Comparison of ENCODE assay signal across 35 cellular contexts in genomic region chr7:106606120-106606519, GRCh38. TPM values are rescaled to one million over a fixed set of nuclear protein-coding genes. Genes with fewer than 3 reads are reported as not detected.
DNase-seq lines count a peak whose midpoint lies in the region; ATAC-seq, FAIRE-seq and TF ChIP-seq lines count a peak whose summit lies in the region.
"Had no signal": no experiment of that assay in that cellular context is flagged by ENCODE, and none has a peak within 500 bp of the region (broad histone marks: within the 10 kb centered on the region; RNA-seq: fewer than 3 reads in every experiment).

No MANE protein-coding gene starts in this region.

- H3K27me3 ChIP-seq in HepG2 (ENCODE audit: control insufficient read depth in 1 of 2, insufficient read depth in 2 of 2, low read length in 2 of 2) = no peaks in the 10 kb centered on the region; a peak in 1 of 5 replicates
- no peaks in the 10 kb centered on the region for H3K27me3 ChIP-seq in right lobe of liver
- H3K27me3 ChIP-seq in IMR-90 (ENCODE audit: control insufficient read depth, insufficient read depth, low read length) = no peaks in the 10 kb centered on the region
- H3K27me3 ChIP-seq in K562 (ENCODE audit: control insufficient read depth in 2 of 2, insufficient read depth in 2 of 2, low read length in 2 of 2) = no peaks in the 10 kb centered on the region
- H3K27me3 ChIP-seq in thymus (ENCODE audit: control insufficient read depth, insufficient read depth) = no peaks in the 10 kb centered on the region
- no peaks in the 10 kb centered on the region for H3K27me3 ChIP-seq in esophagus muscularis mucosa
- H3K27me3 ChIP-seq in Karpas-422 (ENCODE audit: low read length) = no peaks in the 10 kb centered on the region
- H3K27me3 ChIP-seq: BE2C; BLaER1; BLaER1 treated with 17β-estradiol and CSF1 and Interleukin-3, amounts not matched to agents 10 nM and 100 nM had no signal

- H2BK20ac ChIP-seq in IMR-90 (ENCODE audit: low read depth, low read length) = no peak overlapping the region

- H3K9me1 ChIP-seq in IMR-90 (ENCODE audit: insufficient read depth, low read length) (peaks cover 12% of the 10 kb centered on the region; the same call in 1 of the 2 replicates), K562 (ENCODE audit: control insufficient read depth, insufficient read depth, low read length) (no peaks in the 10 kb centered on the region)

- H2AK9ac ChIP-seq in IMR-90 (replicated peaks; ENCODE audit: low read depth, low read length, poor library complexity) = no peak overlapping the region

- H3K27ac ChIP-seq in HepG2 (ENCODE audit: extremely low read length, insufficient read depth, low read length) = no peak overlapping the region
- no peak overlapping the region for H3K27ac ChIP-seq in right lobe of liver
- H3K27ac ChIP-seq in IMR-90 (ENCODE audit: insufficient read depth, low read length) = no peak overlapping the region
- H3K27ac ChIP-seq in K562 (ENCODE audit: extremely low read depth, low read depth, low read length) = no peak overlapping the region
- H3K27ac ChIP-seq in thymus (ENCODE audit: low read depth) = peak overlapping the region; percentile 1
- no peak overlapping the region for H3K27ac ChIP-seq in esophagus muscularis mucosa (replicated peaks in 1 of 4)
- H3K27ac ChIP-seq in Karpas-422 (ENCODE audit: low read length) = no peak overlapping the region
- H3K27ac ChIP-seq: 22Rv1; A549; BLaER1; BLaER1 treated with 17β-estradiol and CSF1 and Interleukin-3, amounts not matched to agents 10 nM and 100 nM; C4-2B had no signal

- in situ Hi-C loops in HepG2 (cut with HindIII; ENCODE audit: extremely low pct_ligation_motif_present, low pct_unique_long_range_greater_than_20kb) = no loop called here
- in situ Hi-C loops in IMR-90 (cut with MboI; ENCODE audit: low sequenced_read_pairs) = no loop called here
- in situ Hi-C loops in K562 (cut with MboI) = no loop called here

- H3K4ac ChIP-seq in IMR-90 (ENCODE audit: low read depth, low read length) = no peak overlapping the region

- no peak overlapping the region; a peak in 1 of 4 replicates for H4K8ac ChIP-seq in IMR-90 (ENCODE audit: low read depth in 2 of 2, low read length in 2 of 2)

- H3K18ac ChIP-seq in IMR-90 (ENCODE audit: low read depth, low read length) = no peak overlapping the region

- H3K4me1 ChIP-seq in HepG2 (ENCODE audit: insufficient read depth, low read length) = no peaks in the 10 kb centered on the region
- peaks cover 0 to 4% (median 0%) of the 10 kb centered on the region in 4 donors for H3K4me1 ChIP-seq in right lobe of liver
- peaks cover 11% of the 10 kb centered on the region for H3K4me1 ChIP-seq in IMR-90 (ENCODE audit: control insufficient read depth, insufficient read depth, low read length)
- peaks cover 6 to 45% of the 10 kb centered on the region in 2 experiments for H3K4me1 ChIP-seq in K562 (replicated peaks in 1 of 2; ENCODE audit: control insufficient read depth in 2 of 2, insufficient read depth in 2 of 2, low read length in 2 of 2)
- H3K4me1 ChIP-seq in thymus (ENCODE audit: control insufficient read depth, insufficient read depth, low read length) = peaks cover 35% of the 10 kb centered on the region
- no peaks in the 10 kb centered on the region for H3K4me1 ChIP-seq in esophagus muscularis mucosa
- no peaks in the 10 kb centered on the region for H3K4me1 ChIP-seq in Karpas-422 (ENCODE audit: low read length)
- H3K4me1 ChIP-seq: A549, BLaER1, Caco-2 had no signal

- H4K20me1 ChIP-seq in HepG2 (ENCODE audit: insufficient read depth, low read length) (no peaks in the 10 kb centered on the region), IMR-90 (ENCODE audit: insufficient read depth, low read length) (no peaks in the 10 kb centered on the region), K562 (replicated peaks; ENCODE audit: control insufficient read depth, insufficient read depth, low read length) (no peaks in the 10 kb centered on the region), Karpas-422 (ENCODE audit: insufficient read depth, low read depth, low read length) (no peaks in the 10 kb centered on the region)
- H4K20me1 ChIP-seq: BLaER1; BLaER1 treated with 17β-estradiol and CSF1 and Interleukin-3, amounts not matched to agents 10 nM and 100 nM had no signal

- no peak overlapping the region for H3K23ac ChIP-seq in IMR-90 (ENCODE audit: low read depth, low read length)

- no peak for ATAC-seq in HepG2
- ATAC-seq in right lobe of liver = no peak
- ATAC-seq in IMR-90 (ENCODE audit: low read depth) = no peak
- no peak for ATAC-seq in K562
- ATAC-seq: A549; CD8-positive, alpha-beta T cell had no signal

- TF ChIP-seq RAD21 in HepG2 (CRISPR knock-in tag; IDR thresholded peaks at IDR 0.05) (no peak), IMR-90 (IDR thresholded peaks at IDR 0.05; ENCODE audit: low read length) (no peak), K562 (CRISPR knock-in tag; conservative IDR thresholded peaks at IDR 0.05 in 1 of 2, IDR thresholded peaks at IDR 0.05 in 1 of 2) (no peak)

- peak overlapping the region; percentile 35; the same call in 1 of the 2 replicates for H2AK5ac ChIP-seq in IMR-90 (ENCODE audit: low read depth, low read length)

- H3K36me3 ChIP-seq in HepG2 (replicated peaks in 1 of 2; ENCODE audit: control insufficient read depth in 1 of 2, insufficient read depth in 2 of 2, low read length in 2 of 2) (no peaks in the 10 kb centered on the region), right lobe of liver (no peaks in the 10 kb centered on the region), IMR-90 (ENCODE audit: control insufficient read depth, insufficient read depth, low read length) (no peaks in the 10 kb centered on the region), K562 (ENCODE audit: control insufficient read depth, insufficient read depth, low read length) (no peaks in the 10 kb centered on the region), thymus (ENCODE audit: control insufficient read depth, insufficient read depth) (no peaks in the 10 kb centered on the region), esophagus muscularis mucosa (no peaks in the 10 kb centered on the region), Karpas-422 (ENCODE audit: insufficient read depth, low read length) (no peaks in the 10 kb centered on the region)
- H3K36me3 ChIP-seq: BE2C; BLaER1; BLaER1 treated with 17β-estradiol and CSF1 and Interleukin-3, amounts not matched to agents 10 nM and 100 nM had no signal

- H4K5ac ChIP-seq in IMR-90 (ENCODE audit: low read depth, low read length) = peak overlapping the region; percentile 30; the same call in 1 of the 2 replicates

- CTCF ChIA-PET in HepG2 (lab: Yijun Ruan, JAX; ENCODE audit: low intra/inter-chr PET ratio, low total read pairs) = no interaction called here
- CTCF ChIA-PET in IMR-90 (lab: Yijun Ruan, JAX) = no interaction called here
- CTCF ChIA-PET in K562 (lab: Yijun Ruan, JAX; ENCODE audit: low intra/inter-chr PET ratio) = no interaction called here

- H3K9ac ChIP-seq in HepG2 (ENCODE audit: insufficient read depth, low read depth, low read length) (no peak overlapping the region), IMR-90 (ENCODE audit: low read depth, low read length) (no peak overlapping the region), K562 (ENCODE audit: insufficient read depth in 1 of 2, low read depth in 2 of 2, low read length in 2 of 2) (no peak overlapping the region), Karpas-422 (ENCODE audit: low read length) (no peak overlapping the region)
- H3K9ac ChIP-seq: BLaER1; BLaER1 treated with 17β-estradiol and CSF1 and Interleukin-3, amounts not matched to agents 10 nM and 100 nM had no signal

- H3K79me1 ChIP-seq in IMR-90 (ENCODE audit: low read depth in 1 of 2, low read length in 2 of 2) = peaks cover 0 to 9% of the 10 kb centered on the region in 2 experiments; a peak in 2 of 4 replicates

- POLR2A ChIA-PET in HepG2 (lab: Yijun Ruan, JAX) (no interaction called here), IMR-90 (lab: Charles Lee; ENCODE audit: unreplicated experiment) (no interaction called here), K562 (lab: Yijun Ruan, JAX) (interaction anchor here (0.6 to 0.8 kb wide), 2 partner anchors 9 to 226 kb away, joined by 3 read pairs; no protein-coding TSS in a partner anchor)

- no peak for FAIRE-seq in HepG2 (lab: Jason Lieb, UNC)
- FAIRE-seq in K562 (lab: Jason Lieb, UNC) = no peak
- FAIRE-seq: A204.1, A549, D721Med had no signal

- H4K91ac ChIP-seq in IMR-90 (ENCODE audit: insufficient read depth, low read depth, low read length) = no peak overlapping the region

- H3K14ac ChIP-seq in IMR-90 (replicated peaks; ENCODE audit: low read depth, low read length) = no peak overlapping the region; the same call in 1 of the 2 replicates

- H3K4me3 ChIP-seq in HepG2 (replicated peaks in 1 of 3; ENCODE audit: insufficient read depth in 1 of 3, low read depth in 2 of 3, low read length in 3 of 3) = no peak overlapping the region
- H3K4me3 ChIP-seq in right lobe of liver = no peak overlapping the region
- no peak overlapping the region for H3K4me3 ChIP-seq in IMR-90 (ENCODE audit: insufficient read depth, low read depth, low read length)
- no peak overlapping the region for H3K4me3 ChIP-seq in K562
- H3K4me3 ChIP-seq in thymus (ENCODE audit: low read length) = no peak overlapping the region
- H3K4me3 ChIP-seq in esophagus muscularis mucosa = no peak overlapping the region
- H3K4me3 ChIP-seq in Karpas-422 (ENCODE audit: low read length) = no peak overlapping the region
- H3K4me3 ChIP-seq: A549; BLaER1; BLaER1 treated with 17β-estradiol and CSF1 and Interleukin-3, amounts not matched to agents 10 nM and 100 nM had no signal

- H2BK15ac ChIP-seq in IMR-90 (ENCODE audit: low read depth, low read length) = no peak overlapping the region; the same call in 2 of the 3 replicates

- H2AFZ ChIP-seq in HepG2 (ENCODE audit: low read length) (peak overlapping the region; percentile 16), IMR-90 (replicated peaks; ENCODE audit: low read length, poor library complexity) (no peak overlapping the region), K562 (ENCODE audit: low read depth, low read length) (peak overlapping the region; percentile 58), Karpas-422 (ENCODE audit: low read length) (no peak overlapping the region)

- H3K79me2 ChIP-seq in HepG2 (ENCODE audit: insufficient read depth, low read length) (no peaks in the 10 kb centered on the region), K562 (ENCODE audit: control insufficient read depth, insufficient read depth, low read length) (no peaks in the 10 kb centered on the region), Karpas-422 (ENCODE audit: low read length) (no peaks in the 10 kb centered on the region)

- H3K9me3 ChIP-seq in HepG2 (ENCODE audit: low read length) (no peaks in the 10 kb centered on the region), right lobe of liver (no peaks in the 10 kb centered on the region), IMR-90 (ENCODE audit: control insufficient read depth, insufficient read depth, low read length) (no peaks in the 10 kb centered on the region), K562 (replicated peaks; ENCODE audit: control insufficient read depth, insufficient read depth, low read depth, low read length) (no peaks in the 10 kb centered on the region), thymus (ENCODE audit: control insufficient read depth) (no peaks in the 10 kb centered on the region), esophagus muscularis mucosa (no peaks in the 10 kb centered on the region), Karpas-422 (ENCODE audit: low read length) (no peaks in the 10 kb centered on the region)
- H3K9me3 ChIP-seq: A549; BE2C; BLaER1; BLaER1 treated with 17β-estradiol and CSF1 and Interleukin-3, amounts not matched to agents 10 nM and 100 nM; Caco-2 had no signal

- no peak overlapping the region for H3K56ac ChIP-seq in IMR-90 (ENCODE audit: extremely low read depth, insufficient read depth, low read length)

- H3K9me2 ChIP-seq in Karpas-422 (replicated peaks; ENCODE audit: insufficient read depth, low read length) = no peaks in the 10 kb centered on the region

- TF ChIP-seq CTCF in HepG2 (CRISPR knock-in tag; IDR thresholded peaks at IDR 0.05) = no peak
- no peak for TF ChIP-seq CTCF in right lobe of liver (IDR thresholded peaks at IDR 0.05)
- no peak for TF ChIP-seq CTCF in IMR-90 (conservative IDR thresholded peaks at IDR 0.05; ENCODE audit: low read depth, low read length)
- no peak for TF ChIP-seq CTCF in K562 (IDR thresholded peaks at IDR 0.05 in 2 of 3, conservative IDR thresholded peaks at IDR 0.05 in 1 of 3; ENCODE audit: insufficient read depth in 2 of 3, low read depth in 1 of 3, low read length in 3 of 3)
- no peak for TF ChIP-seq CTCF in esophagus muscularis mucosa (IDR thresholded peaks at IDR 0.05)

- H2BK120ac ChIP-seq in IMR-90 (ENCODE audit: low read depth, low read length) = no peak overlapping the region; the same call in 1 of the 2 replicates

- no peak for TF ChIP-seq POLR2A in HepG2 (IDR thresholded peaks at IDR 0.05; ENCODE audit: insufficient read depth in 1 of 2, low read depth in 2 of 2, low read length in 2 of 2)
- no peak for TF ChIP-seq POLR2A in right lobe of liver (IDR thresholded peaks at IDR 0.05)
- no peak for TF ChIP-seq POLR2A in IMR-90 (IDR thresholded peaks at IDR 0.05; ENCODE audit: low read depth, low read length)
- TF ChIP-seq POLR2A in K562 (conservative IDR thresholded peaks at IDR 0.05) = no peak
- TF ChIP-seq POLR2A in esophagus muscularis mucosa (IDR thresholded peaks at IDR 0.05; ENCODE audit: low read depth) = no peak

- intact Hi-C loops in HepG2 (cut with micrococcal nuclease; ENCODE audit: unreplicated experiment) (no loop called here), right lobe of liver (cut with DNase I) (no loop called here), IMR-90 (cut with micrococcal nuclease) (no loop called here), K562 (cut with micrococcal nuclease) (no loop called here), esophagus muscularis mucosa (cut with DNase I) (no loop called here)

- no peak overlapping the region for H2BK5ac ChIP-seq in IMR-90 (ENCODE audit: low read depth, low read length, poor library complexity, severe bottlenecking)

- WGBS in HepG2 (ENCODE audit: low lambda C conversion rate) = 3% methylated on average over 4 of the region's 4 CpGs
- WGBS in right lobe of liver (ENCODE audit: insufficient coverage, low coverage, low lambda C conversion rate, missing lambda C conversion rate) = 73% methylated on average over 4 of the region's 4 CpGs
- WGBS in IMR-90 (ENCODE audit: extremely low coverage in 2 of 2, insufficient read length in 1 of 2), 2 experiments = 90% methylated on average over 4 of the region's 4 CpGs; no CpG with 5 or more reads in 1 of the 2 experiments
- 70% methylated on average over 4 of the region's 4 CpGs for WGBS in K562 (ENCODE audit: insufficient coverage, low coverage, missing lambda C conversion rate)
- WGBS in thymus = 97% methylated on average over 4 of the region's 4 CpGs
- WGBS in esophagus muscularis mucosa = 91% methylated on average over 4 of the region's 4 CpGs

- no TSS peak for BruUV-seq in HepG2 (replicated peaks; lab: Mats Ljungman, UMichigan)
- BruUV-seq in IMR-90 (replicated peaks; lab: Mats Ljungman, UMichigan) = no TSS peak
- no TSS peak for BruUV-seq in K562 (replicated peaks; lab: Mats Ljungman, UMichigan)

- dilution Hi-C loops in IMR-90 (cut with HindIII; ENCODE audit: low sequenced_read_pairs, unreplicated experiment) = no loop called here

- no peak overlapping the region for H3K4me2 ChIP-seq in HepG2 (ENCODE audit: low read depth, low read length)
- H3K4me2 ChIP-seq in IMR-90 (ENCODE audit: low read depth, low read length) = no peak overlapping the region
- H3K4me2 ChIP-seq in K562 (ENCODE audit: insufficient read depth, low read length) = no peak overlapping the region
- no peak overlapping the region for H3K4me2 ChIP-seq in Karpas-422 (ENCODE audit: low read depth, low read length, poor library complexity, severe bottlenecking)
- H3K4me2 ChIP-seq: A549; BLaER1; BLaER1 treated with 17β-estradiol and CSF1 and Interleukin-3, amounts not matched to agents 10 nM and 100 nM had no signal

- no peak for DNase-seq in HepG2 (ENCODE audit: low spot score)
- DNase-seq in right lobe of liver = no peak
- DNase-seq in IMR-90 = no peak
- no peak for DNase-seq in K562 (ENCODE audit: extremely low read depth in 1 of 4, low spot score in 3 of 4)
- no peak for DNase-seq in esophagus muscularis mucosa (ENCODE audit: extremely low spot score)
- no peak for DNase-seq in DMS153 treated with DMSO at 0.1 percent for 48 hours (lab: John Stamatoyannopoulos, UW; ENCODE audit: unreplicated experiment)
- no peak for DNase-seq in Karpas-422
- DNase-seq: 8988T; ACHN; AML-193; BE2C; C1 segment of cervical spinal cord; Caco-2; Calu3; CD4-positive, alpha-beta memory T cell; CD4-positive, alpha-beta T cell; CD4-positive, CD25-positive, alpha-beta regulatory T cell; CD8-positive, alpha-beta memory T cell; CD8-positive, alpha-beta T cell; COR-L47; DMS 273 treated with DMSO at 0.1 percent for 48 hours; DMS153; DMS53; DMS79; DMS79 treated with DMSO at 0.1 percent for 48 hours; DND-41; EL had no signal

- TF ChIP-seq EP300 in HepG2 (IDR thresholded peaks at IDR 0.05; ENCODE audit: low read depth in 2 of 2, low read length in 2 of 2) (no peak), HepG2 (CRISPR knock-in tag; IDR thresholded peaks at IDR 0.05; ENCODE audit: borderline replicate concordance) (no peak), K562 (IDR thresholded peaks at IDR 0.05; ENCODE audit: low read length) (no peak), esophagus muscularis mucosa (IDR thresholded peaks at IDR 0.05) (no peak)

RNA-seq across cellular contexts. Expression of gene CCDC71L, which starts 54.8 kb away (rescaled TPM):
- total RNA-seq in HepG2 (2016; rRNA removed; fragmentation: Illumina TruSeq; extraction: Trizol) (0.02 TPM in 1 of 2 replicates, not detected in the other), right lobe of liver (10 to 100 TPM in 5 of 6 experiments, 1 to 10 TPM in 1; 8.6 to 45.7 (median 22.6) TPM), IMR-90 (2012; rRNA removed) (19.2 and 20.6 TPM in 2 replicates), K562 (2014; rRNA removed) (78.7 and 83.9 TPM in 2 replicates), K562 (2014; rRNA removed; fragmentation: Illumina TruSeq; extraction: Trizol) (26.2 and 32.8 TPM in 2 replicates), K562 (2015; rRNA removed; fragmentation: Illumina TruSeq; extraction: Trizol) (21.3 and 22.2 TPM in 2 replicates), K562 (2021) (96.1 and 108 TPM in 2 replicates), esophagus muscularis mucosa (100 to 1,000 TPM in 1 of 4 donors, 10 to 100 TPM in 3; 23.2 to 145 (median 30.1) TPM)
- not detected in 2 replicates for total RNA-seq in HepG2 (2016; cell fraction: cytosol; rRNA removed; fragmentation: Illumina TruSeq; extraction: Trizol; ENCODE audit: low read depth)
- not detected in 2 replicates for total RNA-seq in HepG2 (2016; cell fraction: insoluble cytoplasmic fraction; rRNA removed; fragmentation: Illumina TruSeq; extraction: Trizol)
- 0.06 TPM in 1 of 2 replicates, not detected in the other for total RNA-seq in HepG2 (2016; cell fraction: membrane; rRNA removed; fragmentation: Illumina TruSeq; extraction: Trizol)
- total RNA-seq in HepG2 (2016; cell fraction: nucleus; rRNA removed; fragmentation: Illumina TruSeq; extraction: Trizol) = not detected in 2 replicates
- polyA plus RNA-seq in HepG2 (2011; rRNA removed) (0.04 TPM in 1 of 2 replicates, not detected in the other), IMR-90 (2012; rRNA removed) (19.7 and 23.8 TPM in 2 replicates), K562 (2011; rRNA removed) (16.0 and 25.4 TPM in 2 replicates), K562 (2014; fragmentation: Illumina TruSeq; extraction: Trizol) (23.2 and 39.7 TPM in 2 replicates), K562 (2014; fragmentation: Nextera tagmentation; extraction: Ambion mirVana) (1 to 10 TPM; 5.7 to 7.7 TPM), K562 (2014; rRNA removed) (59.1 and 61.3 TPM in 2 replicates), thymus (35.8 TPM)
- polyA plus RNA-seq in HepG2 (2011; cell fraction: cytosol; rRNA removed) = 0.03 and 0.04 TPM in 2 replicates
- polyA plus RNA-seq in HepG2 (2011; cell fraction: nucleus; rRNA removed) = 0.10 TPM in 1 of 2 replicates, not detected in the other
- polyA plus RNA-seq in HepG2 (2012) = not detected in 2 replicates
- not detected in 2 replicates for polyA plus RNA-seq in HepG2 (2016; cell fraction: cytosol; fragmentation: Illumina TruSeq; extraction: Trizol; ENCODE audit: low read depth)
- not detected in 2 replicates for polyA plus RNA-seq in HepG2 (2016; cell fraction: insoluble cytoplasmic fraction; fragmentation: Illumina TruSeq; extraction: Trizol; ENCODE audit: low read depth)
- not detected in 2 replicates for polyA plus RNA-seq in HepG2 (2016; cell fraction: membrane; fragmentation: Illumina TruSeq; extraction: Trizol; ENCODE audit: low read depth)
- polyA plus RNA-seq in HepG2 (2016; cell fraction: nucleus; fragmentation: Illumina TruSeq; extraction: Trizol; ENCODE audit: insufficient read depth, low read depth) = not detected in 2 replicates
- 2.9 TPM in 1 of 2 replicates, not detected in the other for polyA minus RNA-seq in HepG2 (2011; rRNA and poly(A)+ RNA removed; ENCODE audit: low replicate concordance)
- not detected in 2 replicates for polyA minus RNA-seq in HepG2 (2011; cell fraction: cytosol; rRNA and poly(A)+ RNA removed)
- polyA minus RNA-seq in HepG2 (2011; cell fraction: nucleus; rRNA and poly(A)+ RNA removed) = 0.13 TPM in 1 of 2 replicates, not detected in the other
- polyA plus RNA-seq in IMR-90 (2012; cell fraction: cytosol; rRNA removed) = 21.1 and 39.8 TPM in 2 replicates
- 8.1 and 11.2 TPM in 2 replicates for polyA plus RNA-seq in IMR-90 (2012; cell fraction: nucleus; rRNA removed; ENCODE audit: low replicate concordance)
- total RNA-seq in K562 (2011; cell fraction: chromatin; rRNA removed; ENCODE audit: low replicate concordance) = 17.4 and 20.0 TPM in 2 replicates
- total RNA-seq in K562 (2011; cell fraction: nucleolus; rRNA removed) = 19.7 and 20.5 TPM in 2 replicates
- total RNA-seq in K562 (2011; cell fraction: nucleoplasm; rRNA removed) = 23.1 and 28.9 TPM in 2 replicates
- polyA plus RNA-seq in K562 (2011; cell fraction: cytosol; rRNA removed) = 20.8 and 43.7 TPM in 2 replicates
- 17.5 and 23.9 TPM in 2 replicates for polyA plus RNA-seq in K562 (2011; cell fraction: nucleus; rRNA removed)
- polyA plus RNA-seq in K562 (2012) = 59.3 and 80.9 TPM in 2 replicates
- polyA minus RNA-seq in K562 (2011; rRNA and poly(A)+ RNA removed) = 11.8 and 13.3 TPM in 2 replicates
- polyA minus RNA-seq in K562 (2011; cell fraction: cytosol; rRNA and poly(A)+ RNA removed) = 14.5 and 18.4 TPM in 2 replicates
- polyA minus RNA-seq in K562 (2011; cell fraction: nucleus; rRNA and poly(A)+ RNA removed) = 16.4 and 23.1 TPM in 2 replicates
- total RNA-seq in Karpas-422 (2014; rRNA removed; shearing (Covaris generic); ENCODE audit: low replicate concordance) = 18.7 and 31.0 TPM in 2 replicates

Comparison
In these comparisons a context has a peak if more than half of its experiments do, and no peak if none do; other contexts are left out.
1. RNA of gene CCDC71L, which starts 54.8 kb away (total RNA-seq): 17.4 to 108 TPM in K562, 23.2 to 145 TPM in esophagus muscularis mucosa, 8.6 to 45.7 TPM in right lobe of liver, 19.2 to 20.6 TPM in IMR-90 and 18.7 to 31.0 TPM in Karpas-422; 0.02 to 0.06 TPM in HepG2; every median in the first group is over 4 times any median in the second.
2. H2AFZ ChIP-seq: peak in HepG2 (single experiment) and K562 (single experiment); none in IMR-90 (single experiment) and Karpas-422 (single experiment).
3. Of the 241 proteins assayed by ChIP-seq in both HepG2 and K562: peak only in HepG2: none; only in K562: CEBPB, EHMT2, ESRRA and ZNF512; in both: none; in neither: 236; mixed calls (peak in some experiments, not most) for 1.